ENCODE assay signal across 12 cellular contexts in the genomic region with DNA sequence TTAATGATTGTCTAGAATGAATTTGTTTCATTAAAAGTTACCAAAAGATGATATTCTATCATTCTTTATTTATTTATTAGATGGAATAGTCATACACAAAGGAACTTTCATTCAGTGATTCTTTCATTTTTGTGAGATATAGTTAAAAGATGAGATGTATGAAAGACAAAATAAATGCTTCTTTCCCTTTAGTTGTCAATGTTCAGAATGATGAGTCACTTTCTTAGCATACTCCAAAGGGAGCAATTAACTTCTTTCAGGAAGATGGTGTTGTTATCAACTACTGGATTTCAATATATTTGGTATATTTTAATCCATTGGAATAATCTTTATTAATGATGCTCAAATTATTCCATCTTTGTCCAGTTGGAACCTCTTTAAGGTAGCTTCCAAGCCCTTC. TPM values are rescaled to one million over a fixed set of nuclear protein-coding genes. Genes with fewer than 3 reads are reported as not detected.
DNase-seq lines count a peak whose midpoint lies in the region; ATAC-seq and TF ChIP-seq lines count a peak whose summit lies in the region.
"Had no signal": no experiment of that assay in that cellular context is flagged by ENCODE, and none has a peak within 500 bp of the region (broad histone marks: within the 10 kb centered on the region; RNA-seq: fewer than 3 reads in every experiment).

No MANE protein-coding gene starts in this region.

- H3K9me3 ChIP-seq in CD8-positive, alpha-beta T cell (ENCODE audit: low read length), result no peaks in the 10 kb centered on the region
- H3K9me3 ChIP-seq in duodenal mucosa (ENCODE audit: control insufficient read depth in 1 of 2, low read length in 2 of 2), result no peaks in the 10 kb centered on the region
- H3K9me3 ChIP-seq: Caco-2 had no signal

- DNase-seq in CD8-positive, alpha-beta T cell, result no peak
- DNase-seq in Jurkat, Clone E6-1 (ENCODE audit: low read depth, low spot score), result no peak
- DNase-seq in kidney tubule cell (ENCODE audit: low spot score), result no peak
- DNase-seq in DMS114 treated with DMSO at 0.1 percent for 48 hours (lab: John Stamatoyannopoulos, UW; ENCODE audit: unreplicated experiment), result no peak
- DNase-seq: Caco-2; NCI-H524; stimulated activated CD4-positive, alpha-beta T cell treated with anti-CD3 and anti-CD28 coated beads, Interleukin-4, amount 100 ng/mL, for 1 hour; stimulated activated naive CD4-positive, alpha-beta T cell had no signal

- no peaks in the 10 kb centered on the region for H3K27me3 ChIP-seq in CD8-positive, alpha-beta T cell (ENCODE audit: insufficient read depth, low read length)
- H3K27me3 ChIP-seq in duodenal mucosa (ENCODE audit: control insufficient read depth in 1 of 2, insufficient read depth in 2 of 2, low read length in 2 of 2), result no peaks in the 10 kb centered on the region

- peak overlapping the region; percentile 1 for H3K9ac ChIP-seq in duodenal mucosa (ENCODE audit: low read depth in 1 of 2, low read length in 2 of 2)

- H3K4me3 ChIP-seq in CD8-positive, alpha-beta T cell (ENCODE audit: low read depth, low read length), result peak overlapping the region; percentile 63
- peak overlapping the region; percentile 73; the same call in 1 of the 2 replicates for H3K4me3 ChIP-seq in Jurkat, Clone E6-1 (ENCODE audit: low read length)
- H3K4me3 ChIP-seq in duodenal mucosa (ENCODE audit: low read depth in 1 of 2, low read length in 2 of 2) (peak overlapping the region; percentile 54 to 70), skin epidermis (peak overlapping the region; percentile 2 to 54 (median 38))

- no peak for TF ChIP-seq CTCF in CD8-positive, alpha-beta T cell (IDR thresholded peaks at IDR 0.05)

- peaks cover 22% of the 10 kb centered on the region for H3K36me3 ChIP-seq in CD8-positive, alpha-beta T cell (ENCODE audit: insufficient read depth, low read length)
- peaks cover 0 to 4% of the 10 kb centered on the region in 2 donors for H3K36me3 ChIP-seq in duodenal mucosa (ENCODE audit: control insufficient read depth in 1 of 2, insufficient read depth in 2 of 2, low read length in 2 of 2)

- H3K9me3 Mint-ChIP-seq in CD8-positive, alpha-beta T cell, result no peaks in the 10 kb centered on the region

- ATAC-seq in CD8-positive, alpha-beta T cell, result no peak
- ATAC-seq in HG02970 (IDR thresholded peaks at IDR 0.05; ENCODE audit: low FRiP score, unreplicated experiment), result no peak

- no peaks in the 10 kb centered on the region for H3K27me3 Mint-ChIP-seq in CD8-positive, alpha-beta T cell (ENCODE audit: low read depth)

- H3K27ac ChIP-seq in CD8-positive, alpha-beta T cell (ENCODE audit: low read depth, low read length), result peak overlapping the region; percentile 69
- no peak overlapping the region for H3K27ac ChIP-seq in duodenal mucosa (ENCODE audit: low read depth, low read length)
- peak overlapping the region in 17 of 21 experiments; percentile 31 to 95 (median 78) for H3K27ac ChIP-seq in skin epidermis
- H3K27ac ChIP-seq: epithelial cell of prostate had no signal

- CTCF ChIA-PET in CD8-positive, alpha-beta T cell (lab: Charles Lee), result interaction anchor here (1.7 to 12.1 kb wide), 4 partner anchors 48 to 240 kb away, joined by 5 to 192 read pairs (median 6); a partner anchor contains a TSS

- peak overlapping the region; percentile 89 for H3K27ac Mint-ChIP-seq in CD8-positive, alpha-beta T cell

- H3K4me1 ChIP-seq in CD8-positive, alpha-beta T cell (ENCODE audit: insufficient read depth, low read length), result peaks cover 27% of the 10 kb centered on the region
- no peaks in the 10 kb centered on the region for H3K4me1 ChIP-seq in duodenal mucosa (ENCODE audit: control insufficient read depth in 1 of 2, insufficient read depth in 2 of 2, low read length in 2 of 2)
- H3K4me1 ChIP-seq: Caco-2 had no signal

- intact Hi-C loops in CD8-positive, alpha-beta T cell (cut with DNase I, micrococcal nuclease), result loop anchor here (5.0 kb wide), 2 partner anchors 50 to 220 kb away; a partner anchor contains a TSS

- POLR2A ChIA-PET in CD8-positive, alpha-beta T cell (lab: Charles Lee), result interaction anchor here (1.0 to 22.3 kb wide), 13 partner anchors 14 to 239 kb away, joined by 3 to 483 read pairs (median 24); a partner anchor contains a TSS

- peaks cover 65% of the 10 kb centered on the region for H3K36me3 Mint-ChIP-seq in CD8-positive, alpha-beta T cell

- H3K4me3 Mint-ChIP-seq in CD8-positive, alpha-beta T cell, result peak overlapping the region; percentile 100

- H3K4me1 Mint-ChIP-seq in CD8-positive, alpha-beta T cell (ENCODE audit: low read depth), result peaks cover 43% of the 10 kb centered on the region

RNA-seq across cellular contexts. Expression of a gene that starts 2.3 kb away (rescaled TPM):
- total RNA-seq in CD8-positive, alpha-beta T cell, result 10 to 100 TPM; 21.2 to 29.7 TPM
- 168 TPM for polyA plus RNA-seq in Jurkat, Clone E6-1 (2012; ENCODE audit: insufficient read depth, insufficient read length)
- total RNA-seq: Caco-2 had no signal

RNA-seq across cellular contexts. Expression of a gene that starts 50.2 kb away (rescaled TPM):
- 10 to 100 TPM; 11.8 to 13.8 TPM for total RNA-seq in CD8-positive, alpha-beta T cell
- 168 TPM for polyA plus RNA-seq in Jurkat, Clone E6-1 (2012; ENCODE audit: insufficient read depth, insufficient read length)
- total RNA-seq: Caco-2 had no signal
